In the genomic region with DNA sequence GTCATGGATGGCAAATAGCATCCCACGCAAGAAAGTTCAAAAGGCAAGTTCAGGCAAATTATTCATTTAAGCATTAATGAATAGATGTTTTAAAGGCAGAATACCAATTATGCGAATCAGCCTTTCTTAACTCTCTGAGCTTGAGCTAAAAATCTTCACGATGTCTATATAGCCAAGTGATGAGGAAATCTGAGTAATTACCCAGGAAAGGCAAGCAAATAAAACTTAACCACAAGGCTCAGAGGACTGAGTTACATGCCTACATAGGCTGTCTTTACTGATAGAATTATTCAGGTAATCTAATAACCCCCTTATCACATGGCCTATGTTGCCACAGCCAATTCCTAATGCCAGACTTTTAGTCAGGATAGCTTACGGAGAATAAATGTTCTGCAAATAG, we compare ENCODE assay signal across 13 cellular contexts.
DNase-seq lines count a peak whose midpoint lies in the region; TF ChIP-seq lines count a peak whose summit lies in the region.
"Had no signal": no experiment of that assay in that cellular context is flagged by ENCODE, and none has a peak within 500 bp of the region (broad histone marks: within the 10 kb centered on the region; RNA-seq: fewer than 3 reads in every experiment).

No MANE protein-coding gene starts in this region.

- H3K79me2 ChIP-seq in GM23248 (ENCODE audit: insufficient read depth) (peaks cover 19% of the 10 kb centered on the region), fibroblast of lung (ENCODE audit: control insufficient read depth, insufficient read depth, low read length) (no peaks in the 10 kb centered on the region)

- H3K27me3 ChIP-seq in GM23248 (replicated peaks; ENCODE audit: insufficient read depth), result no peaks in the 10 kb centered on the region
- H3K27me3 ChIP-seq in fibroblast of lung (ENCODE audit: control insufficient read depth, insufficient read depth, low read length), result no peaks in the 10 kb centered on the region
- H3K27me3 ChIP-seq in skeletal muscle satellite cell (ENCODE audit: control insufficient read depth, insufficient read depth, low read length), result no peaks in the 10 kb centered on the region
- no peaks in the 10 kb centered on the region for H3K27me3 ChIP-seq in tibial artery

- in situ Hi-C loops in GM23248 (cut with MboI), result no loop called here

- H4K20me1 ChIP-seq in GM23248 (ENCODE audit: insufficient read depth) (no peaks in the 10 kb centered on the region), fibroblast of lung (ENCODE audit: control insufficient read depth, extremely low read depth, insufficient read depth, low read length) (no peaks in the 10 kb centered on the region)

- no peak overlapping the region for H3K4me3 ChIP-seq in GM23248
- H3K4me3 ChIP-seq in SK-N-MC, result peak overlapping the region; percentile 40; the same call in 1 of the 2 replicates
- H3K4me3 ChIP-seq in fibroblast of lung (replicated peaks in 1 of 4; ENCODE audit: control extremely low read depth in 1 of 4, insufficient read depth in 1 of 4, low read depth in 3 of 4, low read length in 4 of 4), result no peak overlapping the region
- peak overlapping the region; percentile 2 for H3K4me3 ChIP-seq in skeletal muscle satellite cell (ENCODE audit: low read length)
- no peak overlapping the region for H3K4me3 ChIP-seq in tibial artery

- no peaks in the 10 kb centered on the region for H3K9me2 ChIP-seq in GM23248 (ENCODE audit: insufficient read depth)

- H3K9me3 ChIP-seq in GM23248 (ENCODE audit: low read depth) (no peaks in the 10 kb centered on the region), SK-N-MC (ENCODE audit: low read depth, low read length) (no peaks in the 10 kb centered on the region), fibroblast of lung (ENCODE audit: control insufficient read depth, insufficient read depth, low read depth, low read length) (no peaks in the 10 kb centered on the region), skeletal muscle satellite cell (replicated peaks; ENCODE audit: low read length) (no peaks in the 10 kb centered on the region), tibial artery (no peaks in the 10 kb centered on the region)
- H3K9me3 ChIP-seq: Caco-2 had no signal

- WGBS in GM23248 (ENCODE audit: low coverage in 1 of 2, low lambda C conversion rate in 2 of 2, missing lambda C conversion rate in 2 of 2), 2 experiments, result 4 to 7% methylated on average over 4 of the region's 4 CpGs

- peak; percentile 87 for DNase-seq in GM23248
- DNase-seq in SK-N-MC (ENCODE audit: low read depth, low spot score), result peak; percentile 83
- peak; percentile 80 to 95 for DNase-seq in fibroblast of lung (ENCODE audit: low read depth in 2 of 2)
- DNase-seq in substantia nigra (lab: John Stamatoyannopoulos, UW), result no peak
- no peak for DNase-seq in GOT3 (lab: John Stamatoyannopoulos, UW)
- DNase-seq in tibial artery, result no peak
- DNase-seq: activated CD4-positive, alpha-beta T cell treated with anti-CD3 and anti-CD28 coated beads for 4 hours; activated T-cell treated with anti-CD3 and anti-CD28 coated beads, Interleukin-2, amount 50 U/mL, for 1 hour; anterior cingulate cortex; Caco-2; NCI-H1092; OCI-M1 had no signal

- H3K9ac ChIP-seq in GM23248 (peak overlapping the region; percentile 37; the same call in 1 of the 2 replicates), SK-N-MC (ENCODE audit: insufficient read length) (no peak overlapping the region), fibroblast of lung (ENCODE audit: insufficient read depth, low read length) (no peak overlapping the region), skeletal muscle satellite cell (ENCODE audit: low read depth, low read length) (peak overlapping the region; percentile 59)

- peak overlapping the region; percentile 73 for H3K27ac ChIP-seq in GM23248
- peak overlapping the region; percentile 43; the same call in 1 of the 2 replicates for H3K27ac ChIP-seq in SK-N-MC
- peak overlapping the region; percentile 56 for H3K27ac ChIP-seq in fibroblast of lung (ENCODE audit: insufficient read depth, low read length)
- no peak overlapping the region for H3K27ac ChIP-seq in substantia nigra (ENCODE audit: low read depth, low read length, poor library complexity, severe bottlenecking)
- no peak overlapping the region for H3K27ac ChIP-seq in tibial artery

- intact Hi-C loops in tibial artery (cut with DNase I; ENCODE audit: low total_unique reads), result no loop called here

- H3K36me3 ChIP-seq in GM23248 (ENCODE audit: low read depth) (no peaks in the 10 kb centered on the region), SK-N-MC (ENCODE audit: insufficient read depth, low read length) (no peaks in the 10 kb centered on the region), fibroblast of lung (ENCODE audit: control insufficient read depth, insufficient read depth, low read length) (no peaks in the 10 kb centered on the region), skeletal muscle satellite cell (ENCODE audit: insufficient read depth, low read length) (no peaks in the 10 kb centered on the region), tibial artery (no peaks in the 10 kb centered on the region)

- TF ChIP-seq CTCF in fibroblast of lung (conservative IDR thresholded peaks at IDR 0.05 in 1 of 2, IDR thresholded peaks at IDR 0.05 in 1 of 2; ENCODE audit: low read depth in 1 of 2, low read length in 2 of 2) (no peak), tibial artery (IDR thresholded peaks at IDR 0.05) (no peak)

- H2AFZ ChIP-seq in GM23248 (no peak overlapping the region), fibroblast of lung (ENCODE audit: low read length) (no peak overlapping the region)

- H3K4me2 ChIP-seq in GM23248 (ENCODE audit: unreplicated experiment), result peak overlapping the region; percentile 52
- H3K4me2 ChIP-seq in fibroblast of lung (ENCODE audit: extremely low read depth, insufficient read depth, low read length), result peak overlapping the region; percentile 50
- peak overlapping the region; percentile 65 for H3K4me2 ChIP-seq in skeletal muscle satellite cell (ENCODE audit: low read length)

- H3K4me1 ChIP-seq in GM23248 (ENCODE audit: insufficient read depth), result peaks cover 99% of the 10 kb centered on the region
- peaks cover 24% of the 10 kb centered on the region for H3K4me1 ChIP-seq in fibroblast of lung (ENCODE audit: control insufficient read depth, extremely low read depth, insufficient read depth, low read length)
- H3K4me1 ChIP-seq in skeletal muscle satellite cell (ENCODE audit: control insufficient read depth, insufficient read depth, low read length), result peaks cover 94% of the 10 kb centered on the region
- no peaks in the 10 kb centered on the region for H3K4me1 ChIP-seq in tibial artery

- H3F3A ChIP-seq in GM23248 (ENCODE audit: insufficient read depth), result peaks cover 89% of the 10 kb centered on the region

Comparison
In these comparisons a context has a peak if more than half of its experiments do, and no peak if none do; other contexts are left out.
1. DNase-seq: peak in GM23248 (single experiment), SK-N-MC (single experiment) and fibroblast of lung (2 of 2); none in substantia nigra (0 of 49), GOT3 (single experiment) and tibial artery (0 of 2).
2. H3K27ac ChIP-seq: peak in GM23248 (single experiment), SK-N-MC (single experiment) and fibroblast of lung (single experiment); none in substantia nigra (single experiment) and tibial artery (0 of 2).
3. H3K4me3 ChIP-seq: peak in SK-N-MC (single experiment) and skeletal muscle satellite cell (single experiment); none in GM23248 (single experiment), fibroblast of lung (0 of 4) and tibial artery (0 of 2).
4. H3K9ac ChIP-seq: peak in GM23248 (single experiment) and skeletal muscle satellite cell (single experiment); none in SK-N-MC (single experiment) and fibroblast of lung (single experiment).
5. Peak in every context shown above with its lines, with median percentiles within 50 percentile points of each other: H3K4me2 ChIP-seq.